Comparison of ENCODE assay signal across 1 cellular context in the genomic region with DNA sequence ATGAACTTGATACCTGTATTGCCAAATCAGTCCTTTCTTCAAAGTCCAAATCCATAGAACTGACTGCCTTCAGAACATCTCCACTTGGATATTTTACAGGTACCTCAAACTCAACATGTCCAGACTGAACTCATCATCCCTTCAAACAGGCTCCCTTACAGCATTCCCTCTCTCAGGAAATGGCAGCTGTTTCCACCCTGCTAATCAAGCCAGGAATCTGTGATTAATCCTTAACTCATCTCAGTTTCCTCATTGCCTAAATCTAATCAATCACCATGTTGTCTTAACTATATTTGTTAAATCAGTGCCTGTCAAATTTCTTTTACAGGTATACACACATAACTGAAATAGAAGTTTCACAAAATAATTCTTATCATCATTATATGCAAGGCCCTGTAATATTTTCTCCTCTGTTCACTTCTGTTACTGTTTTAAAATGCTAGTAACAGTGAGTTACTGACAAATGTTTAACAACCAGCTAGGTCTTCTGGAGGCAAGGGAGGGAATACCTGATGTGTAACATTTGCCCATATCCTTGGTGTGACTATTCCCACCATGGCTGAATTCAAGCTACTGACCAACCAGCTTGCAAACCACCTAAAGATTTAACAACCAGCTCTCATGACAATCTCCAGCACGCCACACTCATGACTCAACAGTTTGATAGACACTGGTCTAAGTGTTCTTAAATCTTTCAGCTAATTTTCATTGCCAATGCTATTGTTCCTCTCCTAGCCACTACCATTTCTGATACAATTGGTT.
TF ChIP-seq lines count a peak whose summit lies in the region.

No MANE protein-coding gene starts in this region.

TF ChIP-seq in GM23338, 12 proteins besides CTCF, POLR2A, EP300 and RAD21 (continued from another document):
- TF ChIP-seq, protein P1, sequence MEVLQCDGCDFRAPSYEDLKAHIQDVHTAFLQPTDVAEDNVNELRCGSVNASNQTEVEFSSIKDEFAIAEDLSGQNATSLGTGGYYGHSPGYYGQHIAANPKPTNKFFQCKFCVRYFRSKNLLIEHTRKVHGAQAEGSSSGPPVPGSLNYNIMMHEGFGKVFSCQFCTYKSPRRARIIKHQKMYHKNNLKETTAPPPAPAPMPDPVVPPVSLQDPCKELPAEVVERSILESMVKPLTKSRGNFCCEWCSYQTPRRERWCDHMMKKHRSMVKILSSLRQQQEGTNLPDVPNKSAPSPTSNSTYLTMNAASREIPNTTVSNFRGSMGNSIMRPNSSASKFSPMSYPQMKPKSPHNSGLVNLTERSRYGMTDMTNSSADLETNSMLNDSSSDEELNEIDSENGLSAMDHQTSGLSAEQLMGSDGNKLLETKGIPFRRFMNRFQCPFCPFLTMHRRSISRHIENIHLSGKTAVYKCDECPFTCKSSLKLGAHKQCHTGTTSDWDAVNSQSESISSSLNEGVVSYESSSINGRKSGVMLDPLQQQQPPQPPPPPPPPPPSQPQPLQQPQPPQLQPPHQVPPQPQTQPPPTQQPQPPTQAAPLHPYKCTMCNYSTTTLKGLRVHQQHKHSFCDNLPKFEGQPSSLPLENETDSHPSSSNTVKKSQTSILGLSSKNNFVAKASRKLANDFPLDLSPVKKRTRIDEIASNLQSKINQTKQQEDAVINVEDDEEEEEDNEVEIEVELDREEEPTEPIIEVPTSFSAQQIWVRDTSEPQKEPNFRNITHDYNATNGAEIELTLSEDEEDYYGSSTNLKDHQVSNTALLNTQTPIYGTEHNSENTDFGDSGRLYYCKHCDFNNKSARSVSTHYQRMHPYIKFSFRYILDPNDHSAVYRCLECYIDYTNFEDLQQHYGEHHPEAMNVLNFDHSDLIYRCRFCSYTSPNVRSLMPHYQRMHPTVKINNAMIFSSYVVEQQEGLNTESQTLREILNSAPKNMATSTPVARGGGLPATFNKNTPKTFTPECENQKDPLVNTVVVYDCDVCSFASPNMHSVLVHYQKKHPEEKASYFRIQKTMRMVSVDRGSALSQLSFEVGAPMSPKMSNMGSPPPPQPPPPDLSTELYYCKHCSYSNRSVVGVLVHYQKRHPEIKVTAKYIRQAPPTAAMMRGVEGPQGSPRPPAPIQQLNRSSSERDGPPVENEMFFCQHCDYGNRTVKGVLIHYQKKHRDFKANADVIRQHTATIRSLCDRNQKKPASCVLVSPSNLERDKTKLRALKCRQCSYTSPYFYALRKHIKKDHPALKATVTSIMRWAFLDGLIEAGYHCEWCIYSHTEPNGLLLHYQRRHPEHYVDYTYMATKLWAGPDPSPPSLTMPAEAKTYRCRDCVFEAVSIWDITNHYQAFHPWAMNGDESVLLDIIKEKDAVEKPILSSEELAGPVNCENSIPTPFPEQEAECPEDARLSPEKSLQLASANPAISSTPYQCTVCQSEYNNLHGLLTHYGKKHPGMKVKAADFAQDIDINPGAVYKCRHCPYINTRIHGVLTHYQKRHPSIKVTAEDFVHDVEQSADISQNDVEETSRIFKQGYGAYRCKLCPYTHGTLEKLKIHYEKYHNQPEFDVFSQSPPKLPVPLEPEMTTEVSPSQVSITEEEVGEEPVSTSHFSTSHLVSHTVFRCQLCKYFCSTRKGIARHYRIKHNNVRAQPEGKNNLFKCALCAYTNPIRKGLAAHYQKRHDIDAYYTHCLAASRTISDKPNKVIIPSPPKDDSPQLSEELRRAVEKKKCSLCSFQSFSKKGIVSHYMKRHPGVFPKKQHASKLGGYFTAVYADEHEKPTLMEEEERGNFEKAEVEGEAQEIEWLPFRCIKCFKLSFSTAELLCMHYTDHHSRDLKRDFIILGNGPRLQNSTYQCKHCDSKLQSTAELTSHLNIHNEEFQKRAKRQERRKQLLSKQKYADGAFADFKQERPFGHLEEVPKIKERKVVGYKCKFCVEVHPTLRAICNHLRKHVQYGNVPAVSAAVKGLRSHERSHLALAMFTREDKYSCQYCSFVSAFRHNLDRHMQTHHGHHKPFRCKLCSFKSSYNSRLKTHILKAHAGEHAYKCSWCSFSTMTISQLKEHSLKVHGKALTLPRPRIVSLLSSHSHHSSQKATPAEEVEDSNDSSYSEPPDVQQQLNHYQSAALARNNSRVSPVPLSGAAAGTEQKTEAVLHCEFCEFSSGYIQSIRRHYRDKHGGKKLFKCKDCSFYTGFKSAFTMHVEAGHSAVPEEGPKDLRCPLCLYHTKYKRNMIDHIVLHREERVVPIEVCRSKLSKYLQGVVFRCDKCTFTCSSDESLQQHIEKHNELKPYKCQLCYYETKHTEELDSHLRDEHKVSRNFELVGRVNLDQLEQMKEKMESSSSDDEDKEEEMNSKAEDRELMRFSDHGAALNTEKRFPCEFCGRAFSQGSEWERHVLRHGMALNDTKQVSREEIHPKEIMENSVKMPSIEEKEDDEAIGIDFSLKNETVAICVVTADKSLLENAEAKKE (CRISPR knock-in tag; IDR thresholded peaks at IDR 0.05) = no peak
- TF ChIP-seq CREB1 (CRISPR knock-in tag; IDR thresholded peaks at IDR 0.05; ENCODE audit: low read depth) (no peak), JUNB (IDR thresholded peaks at IDR 0.05; ENCODE audit: unreplicated experiment) (no peak), STAT1 (IDR thresholded peaks at IDR 0.05; ENCODE audit: unreplicated experiment) (no peak)
- TF ChIP-seq, protein P2, sequence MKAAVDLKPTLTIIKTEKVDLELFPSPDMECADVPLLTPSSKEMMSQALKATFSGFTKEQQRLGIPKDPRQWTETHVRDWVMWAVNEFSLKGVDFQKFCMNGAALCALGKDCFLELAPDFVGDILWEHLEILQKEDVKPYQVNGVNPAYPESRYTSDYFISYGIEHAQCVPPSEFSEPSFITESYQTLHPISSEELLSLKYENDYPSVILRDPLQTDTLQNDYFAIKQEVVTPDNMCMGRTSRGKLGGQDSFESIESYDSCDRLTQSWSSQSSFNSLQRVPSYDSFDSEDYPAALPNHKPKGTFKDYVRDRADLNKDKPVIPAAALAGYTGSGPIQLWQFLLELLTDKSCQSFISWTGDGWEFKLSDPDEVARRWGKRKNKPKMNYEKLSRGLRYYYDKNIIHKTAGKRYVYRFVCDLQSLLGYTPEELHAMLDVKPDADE (IDR thresholded peaks at IDR 0.05) = no peak
